ENCODE assay signal across 24 cellular contexts in genomic region chr4:69836321-69836720, GRCh38. TPM values are rescaled to one million over a fixed set of nuclear protein-coding genes. Genes with fewer than 3 reads are reported as not detected.
"Had no signal": no experiment of that assay in that cellular context is flagged by ENCODE, and none has a peak within 500 bp of the region (broad histone marks: within the 10 kb centered on the region; RNA-seq: fewer than 3 reads in every experiment).

No MANE protein-coding gene starts in this region.

- H3K9me3 Mint-ChIP-seq: naive thymus-derived CD8-positive, alpha-beta T cell had no signal

- DNase-seq: dorsolateral prefrontal cortex; effector CD8-positive, alpha-beta T cell; heart left ventricle; hippocampal formation; kidney glomerular epithelial cell; mammary epithelial cell; mucosa of descending colon; naive thymus-derived CD8-positive, alpha-beta T cell; psoas muscle; retina; stimulated activated CD4-positive, alpha-beta T cell treated with anti-CD3 and anti-CD28 coated beads, Interleukin-12 subunit alpha, Interleukin-12 subunit beta, amount 100 ng/mL, for 4 hours; stimulated activated CD4-positive, alpha-beta T cell treated with anti-CD3 and anti-CD28 coated beads, Interleukin-4, amount 100 ng/mL, for 1 hour; stimulated activated CD8-positive, alpha-beta memory T cell treated with anti-CD3 and anti-CD28 coated beads, Interleukin-4, amount 100 ng/mL, for 48 hours; stimulated activated naive CD8-positive, alpha-beta T cell treated with anti-CD3 and anti-CD28 coated beads, Interleukin-15, Interleukin-2, amounts not matched to agents 100 U/mL and 50 U/mL, for 24 hours; thyroid gland; upper lobe of left lung; uterus had no signal

- ATAC-seq: esophagus mucosa; heart left ventricle; mucosa of descending colon; naive thymus-derived CD8-positive, alpha-beta T cell; psoas muscle; sciatic nerve; stimulated activated effector memory CD8-positive, alpha-beta T cell treated with anti-CD3 and anti-CD28 coated beads, Interleukin-12 subunit alpha, Interleukin-12 subunit beta, amount 100 ng/mL, for 72 hours; stimulated activated naive CD8-positive, alpha-beta T cell treated with anti-CD3 and anti-CD28 coated beads, Interleukin-15, Interleukin-2, amounts not matched to agents 100 U/mL and 50 U/mL, for 24 hours had no signal

- H3K36me3 Mint-ChIP-seq: naive thymus-derived CD8-positive, alpha-beta T cell; stimulated activated effector memory CD8-positive, alpha-beta T cell treated with anti-CD3 and anti-CD28 coated beads, Interleukin-12 subunit alpha, Interleukin-12 subunit beta, amount 100 ng/mL, for 72 hours had no signal

- H3K27ac Mint-ChIP-seq: naive thymus-derived CD8-positive, alpha-beta T cell; stimulated activated effector memory CD8-positive, alpha-beta T cell treated with anti-CD3 and anti-CD28 coated beads, Interleukin-12 subunit alpha, Interleukin-12 subunit beta, amount 100 ng/mL, for 72 hours had no signal

- H3K4me3 Mint-ChIP-seq: naive thymus-derived CD8-positive, alpha-beta T cell; stimulated activated effector memory CD8-positive, alpha-beta T cell treated with anti-CD3 and anti-CD28 coated beads, Interleukin-12 subunit alpha, Interleukin-12 subunit beta, amount 100 ng/mL, for 72 hours had no signal

RNA-seq across cellular contexts. Expression of gene SULT1E1, which starts 23.6 kb away (rescaled TPM):
- total RNA-seq: fibroblast of lung; glomerular endothelial cell; heart left ventricle; mesenteric fat pad; naive thymus-derived CD8-positive, alpha-beta T cell; osteoblast; psoas muscle; sciatic nerve; thyroid gland had no signal
